In the genomic region with DNA sequence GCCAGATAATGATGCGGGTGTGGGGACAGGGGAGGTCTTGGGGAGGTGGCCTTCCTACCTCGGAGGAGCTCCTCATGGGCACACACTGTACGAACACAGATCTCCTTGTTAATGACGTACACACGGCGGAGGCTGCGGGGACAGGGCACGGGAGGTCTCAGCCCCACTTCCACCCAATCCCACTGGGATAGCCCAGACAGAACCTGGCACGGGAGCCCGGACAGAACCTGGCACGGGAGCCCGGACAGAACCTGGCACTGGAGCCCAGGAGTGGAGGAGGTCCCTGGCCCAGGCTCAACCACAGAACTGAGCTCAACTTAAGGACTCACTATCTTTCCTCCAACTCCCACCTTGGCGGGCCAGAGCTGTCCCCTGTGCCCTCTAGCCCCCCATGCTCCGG, we compare ENCODE assay signal across 32 cellular contexts. TPM values are rescaled to one million over a fixed set of nuclear protein-coding genes. Genes with fewer than 3 reads are reported as not detected.
"Had no signal": no experiment of that assay in that cellular context is flagged by ENCODE, and none has a peak within 500 bp of the region (broad histone marks: within the 10 kb centered on the region; RNA-seq: fewer than 3 reads in every experiment).

No MANE protein-coding gene starts in this region.

- H3K27ac Mint-ChIP-seq: activated T-cell treated with anti-CD3 and anti-CD28 coated beads, Interleukin-2, amount 50 U/mL, for 24 hours; activated T-helper 17 cell treated with anti-CD3 and anti-CD28 coated beads, Interleukin-2, amount 50 U/mL, for 72 hours; dendritic cell treated with granulocyte-macrophage colony-stimulating factor and Interleukin-4, amounts not matched to agents 40 ng/mL and 50 ng/mL, for 4 days; natural killer cell treated with Interleukin-12 subunit alpha and Interleukin-12 subunit beta and Interleukin-15 and Interleukin-18, amount 100 ng/mL, for 72 hours; stimulated activated memory B cell treated with anti-CD40 and anti-IgM and Interleukin-4, amounts not matched to agents 10 μg/mL and 1 μg/mL and 100 μg/mL, for 72 hours; stimulated activated naive CD8-positive, alpha-beta T cell treated with anti-CD3 and anti-CD28 coated beads, Interleukin-15, amount 100 ng/mL, for 72 hours had no signal

- H3K9me3 Mint-ChIP-seq: activated T-cell treated with anti-CD3 and anti-CD28 coated beads, Interleukin-2, amount 50 U/mL, for 24 hours; activated T-helper 17 cell treated with anti-CD3 and anti-CD28 coated beads, Interleukin-2, amount 50 U/mL, for 72 hours; dendritic cell treated with granulocyte-macrophage colony-stimulating factor and Interleukin-4, amounts not matched to agents 40 ng/mL and 50 ng/mL, for 4 days; natural killer cell treated with Interleukin-12 subunit alpha and Interleukin-12 subunit beta and Interleukin-15 and Interleukin-18, amount 100 ng/mL, for 72 hours; stimulated activated memory B cell treated with anti-CD40 and anti-IgM and Interleukin-4, amounts not matched to agents 10 μg/mL and 1 μg/mL and 100 μg/mL, for 72 hours; stimulated activated naive CD8-positive, alpha-beta T cell treated with anti-CD3 and anti-CD28 coated beads, Interleukin-15, amount 100 ng/mL, for 72 hours had no signal

- H3K4me1 ChIP-seq: pancreas, upper lobe of right lung had no signal

- H3K27me3 Mint-ChIP-seq: activated T-helper 17 cell treated with anti-CD3 and anti-CD28 coated beads, Interleukin-2, amount 50 U/mL, for 72 hours; natural killer cell treated with Interleukin-12 subunit alpha and Interleukin-12 subunit beta and Interleukin-15 and Interleukin-18, amount 100 ng/mL, for 72 hours had no signal

- H3K27me3 ChIP-seq: breast epithelium, pancreas, right atrium auricular region, thyroid gland, upper lobe of right lung had no signal

- DNase-seq: activated CD4-positive, alpha-beta T cell treated with anti-CD3 and anti-CD28 coated beads for 48 hours; activated CD4-positive, alpha-beta T cell treated with anti-CD3 and anti-CD28 coated beads, Interleukin-2, amount 50 U/mL, for 48 hours; activated CD8-positive, alpha-beta memory T cell treated with anti-CD3 and anti-CD28 coated beads, Interleukin-2, amount 50 U/mL, for 4 hours; activated gamma-delta T cell treated with Interleukin-2 at 50 U/mL for 16 hours; activated naive CD4-positive, alpha-beta T cell treated with anti-CD3 and anti-CD28 coated beads, Interleukin-2, amount 50 U/mL, for 16 hours; activated T-cell treated with anti-CD3 and anti-CD28 coated beads, Interleukin-2, amount 50 U/mL, for 24 hours; amniotic stem cell; central memory CD4-positive, alpha-beta T cell; esophagus squamous epithelium; foreskin melanocyte; left lung; mesendoderm; mucosa of descending colon; stimulated activated CD4-positive, alpha-beta T cell treated with anti-CD3 and anti-CD28 coated beads, Interleukin-1b, Interleukin-23, amount 100 ng/mL, for 48 hours; stimulated activated CD4-positive, alpha-beta T cell treated with anti-CD3 and anti-CD28 coated beads, Interleukin-4, amount 100 ng/mL, for 4 hours; stimulated activated CD8-positive, alpha-beta memory T cell treated with anti-CD3 and anti-CD28 coated beads, Interleukin-4, amount 100 ng/mL, for 48 hours; stimulated activated naive CD8-positive, alpha-beta T cell treated with anti-CD3 and anti-CD28 coated beads, Interleukin-15, amount 100 ng/mL, for 72 hours; thyroid gland; upper lobe of right lung had no signal

- H3K36me3 Mint-ChIP-seq: natural killer cell treated with Interleukin-12 subunit alpha and Interleukin-12 subunit beta and Interleukin-15 and Interleukin-18, amount 100 ng/mL, for 72 hours; stimulated activated memory B cell treated with anti-CD40 and anti-IgM and Interleukin-4, amounts not matched to agents 10 μg/mL and 1 μg/mL and 100 μg/mL, for 72 hours had no signal

- H3K4me3 Mint-ChIP-seq: activated T-cell treated with anti-CD3 and anti-CD28 coated beads, Interleukin-2, amount 50 U/mL, for 24 hours; activated T-helper 17 cell treated with anti-CD3 and anti-CD28 coated beads, Interleukin-2, amount 50 U/mL, for 72 hours; dendritic cell treated with granulocyte-macrophage colony-stimulating factor and Interleukin-4, amounts not matched to agents 40 ng/mL and 50 ng/mL, for 4 days; natural killer cell treated with Interleukin-12 subunit alpha and Interleukin-12 subunit beta and Interleukin-15 and Interleukin-18, amount 100 ng/mL, for 72 hours; stimulated activated memory B cell treated with anti-CD40 and anti-IgM and Interleukin-4, amounts not matched to agents 10 μg/mL and 1 μg/mL and 100 μg/mL, for 72 hours; stimulated activated naive CD8-positive, alpha-beta T cell treated with anti-CD3 and anti-CD28 coated beads, Interleukin-15, amount 100 ng/mL, for 72 hours had no signal

- H3K9me3 ChIP-seq: breast epithelium, esophagus squamous epithelium, left lung, mucosa of descending colon, pancreas, right atrium auricular region, thyroid gland, upper lobe of right lung had no signal

- H3K4me3 ChIP-seq: breast epithelium, esophagus squamous epithelium, left lung, lung, mucosa of descending colon, pancreas, right atrium auricular region, smooth muscle cell, thyroid gland, upper lobe of right lung had no signal

- H3K4me1 Mint-ChIP-seq: activated T-helper 17 cell treated with anti-CD3 and anti-CD28 coated beads, Interleukin-2, amount 50 U/mL, for 72 hours; stimulated activated memory B cell treated with anti-CD40 and anti-IgM and Interleukin-4, amounts not matched to agents 10 μg/mL and 1 μg/mL and 100 μg/mL, for 72 hours; stimulated activated naive CD8-positive, alpha-beta T cell treated with anti-CD3 and anti-CD28 coated beads, Interleukin-15, amount 100 ng/mL, for 72 hours had no signal

- H3K4me2 ChIP-seq: smooth muscle cell had no signal

- ATAC-seq: activated CD4-positive, CD25-positive, alpha-beta regulatory T cell treated with anti-CD3 and anti-CD28 coated beads, Interleukin-2, amount 50 U/mL, for 24 hours; activated T-helper 17 cell treated with anti-CD3 and anti-CD28 coated beads, Interleukin-2, amount 50 U/mL, for 72 hours; left lung; mucosa of descending colon; natural killer cell treated with Interleukin-12 subunit alpha and Interleukin-12 subunit beta and Interleukin-15 and Interleukin-18, amount 100 ng/mL, for 72 hours; pancreas; stimulated activated memory B cell treated with anti-CD40 and anti-IgM and Interleukin-4, amounts not matched to agents 10 μg/mL and 1 μg/mL and 100 μg/mL, for 72 hours; upper lobe of right lung had no signal

- H3K36me3 ChIP-seq: breast epithelium, pancreas, right atrium auricular region, thyroid gland, upper lobe of right lung had no signal

- H3K27ac ChIP-seq: breast epithelium, esophagus squamous epithelium, left lung, pancreas, right atrium auricular region, thyroid gland, upper lobe of right lung, VCaP had no signal

RNA-seq across cellular contexts. Expression of gene MFAP2, which starts 5.2 kb away (rescaled TPM):
- total RNA-seq: activated CD8-positive, alpha-beta memory T cell treated with anti-CD3 and anti-CD28 coated beads for 36 hours; activated T-helper 17 cell treated with anti-CD3 and anti-CD28 coated beads, Interleukin-2, amount 50 U/mL, for 72 hours; natural killer cell treated with Interleukin-12 subunit alpha and Interleukin-12 subunit beta and Interleukin-15 and Interleukin-18, amount 100 ng/mL, for 72 hours; T-helper 1 cell treated with Interleukin-12 subunit alpha and Interleukin-12 subunit beta and Interleukin-4 antibody, amounts not matched to agents 30 ng/mL and 1 ng/mL, for 36 hours had no signal
